In genomic region chr13:99258210-99258860, GRCh38 we compare ENCODE assay signal across 8 cellular contexts. TPM values are rescaled to one million over a fixed set of nuclear protein-coding genes. Genes with fewer than 3 reads are reported as not detected.
A peak's percentile ranks its signal among the peaks of the same experiment; 100 is the strongest.
DNase-seq lines count a peak whose midpoint lies in the region; ATAC-seq and TF ChIP-seq lines count a peak whose summit lies in the region.

TSS of gene GPR18 (minus strand) at chr13:99258379. CDS start at chr13:99255872, 2,507 bp downstream.

- no peaks in the 10 kb centered on the region for H3K9me2 ChIP-seq in SU-DHL-6 (replicated peaks; ENCODE audit: insufficient read depth, low read length)

- H2AFZ ChIP-seq in SU-DHL-6 (ENCODE audit: low read depth, low read length, severe bottlenecking): no peak within 1 kb of the TSS
- H2AFZ ChIP-seq in neural progenitor cell (replicated peaks): no peak within 1 kb of the TSS

- peak within 1 kb of the TSS; percentile 60 for H3K9ac ChIP-seq in SU-DHL-6 (ENCODE audit: low read length)
- H3K9ac ChIP-seq in neural progenitor cell: peak within 1 kb of the TSS; percentile 34

- ATAC-seq in HG02973 (IDR thresholded peaks at IDR 0.05; ENCODE audit: unreplicated experiment) (peak; percentile 82), left lobe of liver (no peak)

- CTCF ChIA-PET in activated CD8-positive, alpha-beta memory T cell treated with anti-CD3 and anti-CD28 coated beads for 36 hours (lab: Charles Lee): interaction anchor here (1.0 to 1.6 kb wide), 5 partner anchors 17 to 82 kb away, joined by 3 to 6 read pairs (median 3); no protein-coding TSS in a partner anchor

- H3K27ac ChIP-seq in SU-DHL-6 (ENCODE audit: low read depth, low read length) (peak within 1 kb of the TSS; percentile 93), neural progenitor cell (peak within 1 kb of the TSS; percentile 17)

- H3K4me3 ChIP-seq in SU-DHL-6 (ENCODE audit: insufficient read depth, low read length, poor library complexity, severe bottlenecking) (peak within 1 kb of the TSS; percentile 72), neural progenitor cell (no peak within 1 kb of the TSS)

- H3F3A ChIP-seq in SU-DHL-6 (ENCODE audit: insufficient read depth): peaks cover 39% of the 10 kb centered on the region
- peaks cover 5% of the 10 kb centered on the region for H3F3A ChIP-seq in neural progenitor cell (ENCODE audit: low read depth)

- H3K27me3 ChIP-seq in SU-DHL-6 (ENCODE audit: low read length) (no peaks in the 10 kb centered on the region), neural progenitor cell (no peaks in the 10 kb centered on the region)

- H3K36me3 Mint-ChIP-seq in neural progenitor cell: peaks cover 12% of the 10 kb centered on the region

- H3K4me2 ChIP-seq in SU-DHL-6 (ENCODE audit: low read depth, low read length, poor library complexity, severe bottlenecking): peak within 1 kb of the TSS; percentile 99
- no peak within 1 kb of the TSS for H3K4me2 ChIP-seq in neural progenitor cell

- no peak within 1 kb of the TSS for H3K27ac Mint-ChIP-seq in neural progenitor cell

- H3K79me2 ChIP-seq in SU-DHL-6 (ENCODE audit: insufficient read depth, low read length) (peaks cover 25% of the 10 kb centered on the region), neural progenitor cell (ENCODE audit: low read depth) (no peaks in the 10 kb centered on the region)

- H4K20me1 ChIP-seq in SU-DHL-6 (ENCODE audit: low read depth, low read length) (peaks cover 7% of the 10 kb centered on the region; the same call in 1 of the 2 replicates), neural progenitor cell (ENCODE audit: low read depth) (peaks cover 9% of the 10 kb centered on the region)

- TF ChIP-seq CTCF in SU-DHL-6 (IDR thresholded peaks at IDR 0.05; ENCODE audit: insufficient read depth, low read length, poor library complexity, severe bottlenecking): no peak
- TF ChIP-seq CTCF in neural progenitor cell (IDR thresholded peaks at IDR 0.05): no peak

- POLR2A ChIA-PET in activated CD8-positive, alpha-beta memory T cell treated with anti-CD3 and anti-CD28 coated beads for 36 hours (lab: Charles Lee): interaction anchor here (0.5 to 2.5 kb wide), 4 partner anchors 39 to 57 kb away, joined by 3 to 27 read pairs (median 6); partner anchors contain the start of gene UBAC2

- peaks cover 2% of the 10 kb centered on the region for H3K27me3 Mint-ChIP-seq in neural progenitor cell (ENCODE audit: insufficient read depth, low read depth)

- H3K4me1 ChIP-seq in neural progenitor cell: no peaks in the 10 kb centered on the region

- H3K36me3 ChIP-seq in SU-DHL-6 (ENCODE audit: low read length) (peaks cover 20% of the 10 kb centered on the region; the same call in 1 of the 2 replicates), neural progenitor cell (no peaks in the 10 kb centered on the region)

- H3K9me3 ChIP-seq in SU-DHL-6 (ENCODE audit: insufficient read depth, low read length) (no peaks in the 10 kb centered on the region), neural progenitor cell (ENCODE audit: low read depth) (no peaks in the 10 kb centered on the region)

- H3K4me3 Mint-ChIP-seq in neural progenitor cell: no peak within 1 kb of the TSS

- no peak for DNase-seq in activated CD8-positive, alpha-beta memory T cell treated with anti-CD3 and anti-CD28 coated beads for 24 hours
- DNase-seq in neural progenitor cell (ENCODE audit: low spot score) (no peak), left lobe of liver (ENCODE audit: low spot score) (no peak), DMS153 (lab: John Stamatoyannopoulos, UW) (no peak), middle frontal gyrus (ENCODE audit: extremely low spot score, low spot score) (no peak)

- no peaks in the 10 kb centered on the region for H3K4me1 Mint-ChIP-seq in neural progenitor cell

- H3K9me3 Mint-ChIP-seq in neural progenitor cell: no peaks in the 10 kb centered on the region

RNA-seq across cellular contexts. Expression of gene GPR18, which starts in this region (rescaled TPM):
- 10 to 100 TPM; 13.7 to 16.3 TPM for total RNA-seq in activated CD8-positive, alpha-beta memory T cell treated with anti-CD3 and anti-CD28 coated beads for 36 hours
- not detected in 2 replicates for total RNA-seq in neural progenitor cell (ENCODE audit: low replicate concordance)
- 0.15 TPM for total RNA-seq in left lobe of liver

Comparison
In these comparisons a context has a peak if more than half of its experiments do, and no peak if none do; other contexts are left out.
1. RNA of gene GPR18 (total RNA-seq): 13.7 to 16.3 TPM in activated CD8-positive, alpha-beta memory T cell treated with anti-CD3 and anti-CD28 coated beads for 36 hours; 0.15 TPM in left lobe of liver (single experiment) and not detected in neural progenitor cell; every median in the first group is over 10 times any median in the second.